23 cellular contexts compared by ENCODE assay signal in the genomic region with DNA sequence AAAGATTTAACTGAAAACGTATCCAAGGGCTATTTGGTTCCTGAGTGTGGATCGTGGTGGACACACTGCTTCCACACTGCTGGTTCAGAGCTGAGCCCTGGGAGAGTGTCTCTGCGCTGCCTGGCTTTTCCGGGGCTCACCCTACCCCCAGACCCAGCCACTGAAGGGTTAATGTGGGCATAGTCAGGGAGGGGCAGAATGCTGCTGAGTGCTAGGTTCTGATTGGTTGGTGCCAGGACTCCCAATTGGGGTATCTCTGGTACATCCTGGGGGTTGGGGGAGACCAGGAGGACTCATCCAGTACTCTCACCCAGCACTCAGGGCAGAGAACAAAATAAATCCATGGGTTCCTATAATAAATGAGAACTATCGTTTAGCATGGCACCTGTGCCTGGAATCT.
"Had no signal": no experiment of that assay in that cellular context is flagged by ENCODE, and none has a peak within 500 bp of the region (broad histone marks: within the 10 kb centered on the region; RNA-seq: fewer than 3 reads in every experiment).

No MANE protein-coding gene starts in this region.

- DNase-seq: IMR-90, Karpas-422, KG1, MG63, NCI-H1092, NCI-H1105 treated with DMSO at 0.1 percent for 48 hours, NCI-H1417 treated with DMSO at 0.1 percent for 48 hours, NCI-H146, NCI-H187, NCI-H2029, NCI-H2081 treated with DMSO at 0.1 percent for 48 hours, NCI-H2171, NCI-H226, NCI-H446, NCI-H510A, NCI-H524 treated with DMSO at 0.1 percent for 48 hours, NCI-H69, NCI-H774, Right ventricle myocardium superior, RPMI8226, SIG-M5 had no signal

- H3K4me1 ChIP-seq: SJSA1 had no signal

- H3K36me3 ChIP-seq: MG63, SJSA1 had no signal

- H3K27ac ChIP-seq: SJSA1, SK-N-MC had no signal

- H3K4me3 ChIP-seq: MG63, SJSA1, SK-N-MC had no signal
